17 cellular contexts compared by ENCODE assay signal in the genomic region with DNA sequence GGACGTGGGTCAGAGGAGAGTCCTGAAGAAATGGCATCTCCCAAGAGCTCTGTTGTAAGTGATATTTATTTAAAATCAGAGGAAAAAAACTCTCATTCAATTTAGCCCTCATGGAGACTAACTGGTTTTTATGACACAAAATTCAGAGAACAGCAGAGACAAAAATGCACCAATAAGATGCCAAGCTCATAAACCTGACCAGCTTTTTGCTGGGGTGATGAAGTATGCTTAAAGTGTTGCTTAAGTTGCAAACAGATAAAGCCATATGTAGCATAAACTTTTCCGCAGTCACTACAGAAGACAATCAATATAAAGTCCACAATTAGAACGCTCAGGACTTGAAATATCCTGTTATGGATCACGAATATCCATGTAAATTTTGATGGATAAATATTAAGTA.
"Had no signal": no experiment of that assay in that cellular context is flagged by ENCODE, and none has a peak within 500 bp of the region (broad histone marks: within the 10 kb centered on the region; RNA-seq: fewer than 3 reads in every experiment).

No MANE protein-coding gene starts in this region.

- H3K4me3 ChIP-seq: gastroesophageal sphincter, thyroid gland had no signal

- H3K36me3 ChIP-seq: brain microvascular endothelial cell, thyroid gland had no signal

- H3K27me3 ChIP-seq: brain microvascular endothelial cell, gastroesophageal sphincter, thyroid gland had no signal

- H3K9me3 ChIP-seq: gastroesophageal sphincter, thyroid gland had no signal

- H3K9me3 Mint-ChIP-seq: mesothelial cell of epicardium, nephron progenitor cell, T-cell had no signal

- H3K36me3 Mint-ChIP-seq: mesothelial cell of epicardium had no signal

- H3K4me3 Mint-ChIP-seq: mesothelial cell of epicardium, nephron progenitor cell, T-cell had no signal

- ATAC-seq: gastroesophageal sphincter, T-cell had no signal

- H3K27me3 Mint-ChIP-seq: T-cell had no signal

- DNase-seq: anterior cingulate cortex; brain microvascular endothelial cell; cerebellar nuclear complex; cortex of kidney; erythroblast; nephron progenitor cell; occipital lobe; posterior cingulate gyrus; retina; stimulated activated CD4-positive, alpha-beta T cell treated with anti-CD3 and anti-CD28 coated beads, Interleukin-12 subunit alpha, Interleukin-12 subunit beta, amount 100 ng/mL, for 4 hours; stimulated activated CD4-positive, alpha-beta T cell treated with anti-CD3 and anti-CD28 coated beads, Interleukin-1b, Interleukin-23, amount 100 ng/mL, for 48 hours; stimulated activated CD8-positive, alpha-beta memory T cell treated with anti-CD3 and anti-CD28 coated beads, Interleukin-4, amount 100 ng/mL, for 48 hours; stimulated activated naive CD4-positive, alpha-beta T cell; T-cell; thyroid gland had no signal

- H3K27ac Mint-ChIP-seq: mesothelial cell of epicardium, nephron progenitor cell had no signal

- H3K27ac ChIP-seq: brain microvascular endothelial cell, gastroesophageal sphincter, thyroid gland had no signal
